Comparison of ENCODE assay signal across 8 cellular contexts in genomic region chr1:151540021-151540981, GRCh38. TPM values are rescaled to one million over a fixed set of nuclear protein-coding genes. Genes with fewer than 3 reads are reported as not detected.
DNase-seq lines count a peak whose midpoint lies in the region.

TSS of gene TUFT1 (plus strand) at chr1:151540309. CDS start at chr1:151540367, 58 bp downstream.

- no peaks in the 10 kb centered on the region for H3K9me3 Mint-ChIP-seq in activated naive CD4-positive, alpha-beta T cell treated with anti-CD3 and anti-CD28 coated beads for 36 hours

- H3K27me3 ChIP-seq in H7 (ENCODE audit: control insufficient read depth, insufficient read depth, low read length) (no peaks in the 10 kb centered on the region; the same call in 1 of the 2 replicates), MG63 (no peaks in the 10 kb centered on the region), SJSA1 (replicated peaks) (no peaks in the 10 kb centered on the region)

- H3K27ac Mint-ChIP-seq in activated naive CD4-positive, alpha-beta T cell treated with anti-CD3 and anti-CD28 coated beads for 36 hours, result no peak within 1 kb of the TSS

- DNase-seq in EL (peak; percentile 95), H7 (peak; percentile 93), MG63 (peak; percentile 96), SJSA1 (ENCODE audit: low read depth in 1 of 2, low spot score in 2 of 2) (peak; percentile 95 to 96), germinal center (ENCODE audit: low spot score) (peak; percentile 95), occipital lobe (lab: John Stamatoyannopoulos, UW) (peak; percentile 84)
- DNase-seq in activated naive CD4-positive, alpha-beta T cell treated with anti-CD3 and anti-CD28 coated beads for 36 hours, result peak; percentile 95

- intact Hi-C loops in activated naive CD4-positive, alpha-beta T cell treated with anti-CD3 and anti-CD28 coated beads for 36 hours (cut with micrococcal nuclease), result loop anchor here (2.0 to 5.0 kb wide), 4 partner anchors 30 to 182 kb away; partner anchors contain the start of genes CGN and RIIAD1

- H3K27ac ChIP-seq in SJSA1 (peak within 1 kb of the TSS; percentile 64), temporal lobe (ENCODE audit: low read depth, low read length) (peak within 1 kb of the TSS; percentile 39)

- H3K36me3 Mint-ChIP-seq in activated naive CD4-positive, alpha-beta T cell treated with anti-CD3 and anti-CD28 coated beads for 36 hours (ENCODE audit: low read depth), result no peaks in the 10 kb centered on the region

- H3K36me3 ChIP-seq in H7 (replicated peaks; ENCODE audit: control insufficient read depth, insufficient read depth, low read length) (peaks cover 15% of the 10 kb centered on the region), MG63 (no peaks in the 10 kb centered on the region), SJSA1 (peaks cover 16% of the 10 kb centered on the region; the same call in 1 of the 2 replicates)

- H3K9me3 ChIP-seq in MG63 (no peaks in the 10 kb centered on the region), SJSA1 (replicated peaks) (no peaks in the 10 kb centered on the region)

- CTCF ChIA-PET in activated naive CD4-positive, alpha-beta T cell treated with anti-CD3 and anti-CD28 coated beads for 36 hours (lab: Charles Lee), result interaction anchor here (0.9 to 1.9 kb wide), 3 partner anchors 194 to 296 kb away, joined by 3 to 6 read pairs (median 5); no protein-coding TSS in a partner anchor

- peak within 1 kb of the TSS; percentile 84 for H3K4me3 Mint-ChIP-seq in activated naive CD4-positive, alpha-beta T cell treated with anti-CD3 and anti-CD28 coated beads for 36 hours

- H3K4me1 ChIP-seq in SJSA1 (replicated peaks), result peaks cover 66% of the 10 kb centered on the region

- H3K4me1 Mint-ChIP-seq in activated naive CD4-positive, alpha-beta T cell treated with anti-CD3 and anti-CD28 coated beads for 36 hours (ENCODE audit: low read depth), result peaks cover 14% of the 10 kb centered on the region

- peak within 1 kb of the TSS; percentile 99 for H3K4me3 ChIP-seq in H7 (ENCODE audit: insufficient read depth, low read depth, low read length)
- H3K4me3 ChIP-seq in MG63, result peak within 1 kb of the TSS; percentile 77
- peak within 1 kb of the TSS; percentile 62 for H3K4me3 ChIP-seq in SJSA1

- peaks cover 3% of the 10 kb centered on the region for H3K27me3 Mint-ChIP-seq in activated naive CD4-positive, alpha-beta T cell treated with anti-CD3 and anti-CD28 coated beads for 36 hours (ENCODE audit: low read depth)

RNA-seq across cellular contexts. Expression of gene TUFT1, which starts in this region (rescaled TPM):
- total RNA-seq in H7 (2014; rRNA removed; shearing (Covaris generic)), result 11.3 and 11.9 TPM in 2 replicates
- total RNA-seq in MG63 (2014; rRNA removed; shearing (Covaris generic); ENCODE audit: low replicate concordance), result 18.8 and 19.8 TPM in 2 replicates
- total RNA-seq in SJSA1 (2014; rRNA removed; shearing (Covaris generic)), result 36.9 and 46.0 TPM in 2 replicates
- total RNA-seq in activated naive CD4-positive, alpha-beta T cell treated with anti-CD3 and anti-CD28 coated beads for 36 hours, result 1 to 10 TPM; 2.3 to 2.8 TPM
- 8.4 TPM for total RNA-seq in occipital lobe
- total RNA-seq in temporal lobe, result 6.1 TPM

Comparison
In these comparisons a context has a peak if more than half of its experiments do, and no peak if none do; other contexts are left out.
1. Peak in every context shown above with its lines: DNase-seq, H3K4me3 ChIP-seq and H3K27ac ChIP-seq.